8 cellular contexts compared by ENCODE assay signal in the genomic region with DNA sequence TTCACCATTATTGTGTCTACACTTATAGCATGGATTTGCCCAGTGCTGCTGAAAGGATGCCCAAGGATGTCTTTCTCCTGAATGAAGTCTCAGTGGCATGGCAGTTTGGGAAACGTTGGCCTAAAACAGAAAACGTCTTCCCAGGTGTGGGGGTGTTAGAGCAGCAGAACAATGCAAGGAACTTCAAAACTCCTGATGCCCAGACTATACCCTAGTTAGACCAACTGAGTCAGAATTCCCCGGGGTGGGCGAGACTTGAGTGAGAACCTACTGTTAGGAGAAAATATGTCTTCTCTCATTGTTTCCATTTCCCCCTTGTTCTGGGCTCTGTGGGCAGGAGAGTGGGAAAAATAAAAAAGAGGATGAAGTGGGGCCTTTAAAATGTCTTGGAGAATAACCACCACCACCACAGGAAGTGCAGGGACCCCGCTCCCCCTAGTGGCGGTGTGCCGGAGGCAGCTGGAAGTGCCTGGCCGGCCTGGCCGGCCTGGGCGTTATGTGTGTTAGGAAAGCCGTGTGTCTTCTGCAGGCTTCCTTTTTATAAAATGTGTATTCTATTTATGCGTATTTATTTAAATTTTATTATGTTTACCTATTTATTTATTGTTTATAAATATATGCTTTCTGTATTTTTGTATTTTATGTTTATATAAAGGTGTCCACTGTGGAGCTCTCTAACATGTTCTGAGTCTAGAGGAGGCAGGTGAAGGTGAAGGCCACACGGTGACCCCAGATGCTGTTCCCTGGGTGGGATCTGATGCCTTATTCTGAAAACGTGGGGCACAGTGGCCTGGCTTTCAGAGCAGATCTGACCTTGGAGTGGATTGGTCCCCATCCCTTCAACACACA.
A peak's percentile ranks its signal among the peaks of the same experiment; 100 is the strongest.
DNase-seq lines count a peak whose midpoint lies in the region; ATAC-seq and TF ChIP-seq lines count a peak whose summit lies in the region.

No MANE protein-coding gene starts in this region.

- no peaks in the 10 kb centered on the region for H3K9me3 Mint-ChIP-seq in HFFc6

- no peaks in the 10 kb centered on the region; the same call in 1 of the 2 replicates for H3K27me3 Mint-ChIP-seq in HFFc6 (ENCODE audit: insufficient read depth)

- peak; percentile 81 for TF ChIP-seq CTCF in HFFc6 (IDR thresholded peaks at IDR 0.05)
- peak; percentile 64 for TF ChIP-seq CTCF in foreskin fibroblast (IDR thresholded peaks at IDR 0.05; ENCODE audit: low read depth, low read length)

- DNase-seq in ELR (ENCODE audit: low read depth): peak; percentile 57
- DNase-seq in HFFc6: peak; percentile 28
- peak; percentile 29 to 82 for DNase-seq in NCI-H526 (lab: John Stamatoyannopoulos, UW)
- DNase-seq in activated CD8-positive, alpha-beta memory T cell treated with anti-CD3 and anti-CD28 coated beads, Interleukin-2, amount 50 U/mL, for 24 hours (ENCODE audit: extremely low read depth): peak; percentile 7
- peak in 1 of 2 donors; percentile 54 for DNase-seq in foreskin fibroblast
- peak; percentile 56 for DNase-seq in pons (ENCODE audit: low spot score)
- no peak for DNase-seq in KG1 (lab: John Stamatoyannopoulos, UW)

- H3K36me3 Mint-ChIP-seq in HFFc6 (ENCODE audit: low read depth): no peaks in the 10 kb centered on the region

- peaks cover 64% of the 10 kb centered on the region for H3K4me1 Mint-ChIP-seq in HFFc6 (ENCODE audit: low read depth)

- no peak for ATAC-seq in GM18873 (IDR thresholded peaks at IDR 0.05; ENCODE audit: low FRiP score, unreplicated experiment)

- no peak overlapping the region for H3K4me3 Mint-ChIP-seq in HFFc6

- H3K4me3 ChIP-seq in foreskin fibroblast (ENCODE audit: low read depth in 1 of 2, low read length in 2 of 2): no peak overlapping the region

- peak overlapping the region; percentile 58 for H3K27ac Mint-ChIP-seq in HFFc6
